Comparison of ENCODE assay signal across 28 cellular contexts in the genomic region with DNA sequence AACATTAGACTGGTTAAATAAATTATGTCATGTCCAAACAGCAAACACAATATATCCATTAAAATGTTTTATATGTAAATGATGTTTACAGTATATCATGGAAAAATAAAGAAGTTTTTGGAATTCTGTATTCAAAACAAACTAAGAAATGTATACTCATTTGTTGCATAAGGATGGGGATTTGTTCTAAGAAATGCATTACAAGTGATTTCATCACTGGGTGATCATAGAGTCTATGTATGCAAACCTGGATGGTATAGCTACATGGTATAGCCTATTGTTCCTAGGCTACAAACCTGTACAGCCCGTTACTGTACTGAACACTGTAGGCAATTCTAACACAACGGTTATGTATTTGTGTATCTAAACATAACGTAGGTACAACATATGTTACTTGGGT.
"Had no signal": no experiment of that assay in that cellular context is flagged by ENCODE, and none has a peak within 500 bp of the region (broad histone marks: within the 10 kb centered on the region; RNA-seq: fewer than 3 reads in every experiment).

No MANE protein-coding gene starts in this region.

- H3K4me3 ChIP-seq: coronary artery, dorsolateral prefrontal cortex, esophagus squamous epithelium, gastroesophageal sphincter, heart right ventricle, hepatocyte had no signal

- H3K36me3 ChIP-seq: WERI-Rb-1 had no signal

- H3K9me3 ChIP-seq: esophagus squamous epithelium, gastroesophageal sphincter had no signal

- H3K27me3 ChIP-seq: dorsolateral prefrontal cortex, esophagus squamous epithelium, gastroesophageal sphincter, heart right ventricle, hepatocyte had no signal

- H2AFZ ChIP-seq: hepatocyte had no signal

- ATAC-seq: activated CD4-positive, CD25-positive, alpha-beta regulatory T cell treated with anti-CD3 and anti-CD28 coated beads, Interleukin-2, amount 50 U/mL, for 24 hours; activated CD8-positive, alpha-beta T cell treated with anti-CD3 and anti-CD28 coated beads for 36 hours; activated T-cell treated with anti-CD3 and anti-CD28 coated beads, Interleukin-2, amount 50 U/mL, for 4 hours; activated T-helper 17 cell treated with anti-CD3 and anti-CD28 coated beads, Interleukin-2, amount 50 U/mL, for 72 hours; gastroesophageal sphincter; heart right ventricle had no signal

- H3K4me2 ChIP-seq: hepatocyte had no signal

- H3K79me2 ChIP-seq: hepatocyte had no signal

- H3K4me1 ChIP-seq: esophagus squamous epithelium, gastroesophageal sphincter had no signal

- FAIRE-seq: astrocyte had no signal

- H3K27ac ChIP-seq: coronary artery, dorsolateral prefrontal cortex, esophagus squamous epithelium, gastroesophageal sphincter, heart right ventricle, hepatocyte, WERI-Rb-1 had no signal

- DNase-seq: activated B cell treated with CpG ODN at 0.5 μM for 24 hours; activated CD4-positive, alpha-beta T cell treated with anti-CD3 and anti-CD28 coated beads for 48 hours; activated CD4-positive, alpha-beta T cell treated with anti-CD3 and anti-CD28 coated beads, Interleukin-2, amount 50 U/mL, for 1 hour; activated CD4-positive, alpha-beta T cell treated with anti-CD3 and anti-CD28 coated beads, Interleukin-2, amount 50 U/mL, for 48 hours; activated CD8-positive, alpha-beta memory T cell treated with anti-CD3 and anti-CD28 coated beads for 24 hours; activated CD8-positive, alpha-beta T cell treated with anti-CD3 and anti-CD28 coated beads for 36 hours; activated effector memory CD4-positive, alpha-beta T cell treated with Interleukin-2 at 50 U/mL for 16 hours; activated gamma-delta T cell treated with Interleukin-2 at 50 U/mL for 16 hours; activated naive CD4-positive, alpha-beta T cell treated with anti-CD3 and anti-CD28 coated beads, Interleukin-2, amount 50 U/mL, for 16 hours; activated naive CD4-positive, alpha-beta T cell treated with Interleukin-2 at 50 U/mL for 16 hours; activated T-cell treated with anti-CD3 and anti-CD28 coated beads, Interleukin-2, amount 50 U/mL, for 4 hours; amniotic stem cell; anterior cingulate cortex; caudate nucleus; dorsolateral prefrontal cortex; effector memory CD4-positive, alpha-beta T cell; endodermal cell; esophagus squamous epithelium; foreskin melanocyte; heart right ventricle; T-helper 9 cell; WERI-Rb-1 had no signal
